1 cellular context compared by ENCODE assay signal in the genomic region with DNA sequence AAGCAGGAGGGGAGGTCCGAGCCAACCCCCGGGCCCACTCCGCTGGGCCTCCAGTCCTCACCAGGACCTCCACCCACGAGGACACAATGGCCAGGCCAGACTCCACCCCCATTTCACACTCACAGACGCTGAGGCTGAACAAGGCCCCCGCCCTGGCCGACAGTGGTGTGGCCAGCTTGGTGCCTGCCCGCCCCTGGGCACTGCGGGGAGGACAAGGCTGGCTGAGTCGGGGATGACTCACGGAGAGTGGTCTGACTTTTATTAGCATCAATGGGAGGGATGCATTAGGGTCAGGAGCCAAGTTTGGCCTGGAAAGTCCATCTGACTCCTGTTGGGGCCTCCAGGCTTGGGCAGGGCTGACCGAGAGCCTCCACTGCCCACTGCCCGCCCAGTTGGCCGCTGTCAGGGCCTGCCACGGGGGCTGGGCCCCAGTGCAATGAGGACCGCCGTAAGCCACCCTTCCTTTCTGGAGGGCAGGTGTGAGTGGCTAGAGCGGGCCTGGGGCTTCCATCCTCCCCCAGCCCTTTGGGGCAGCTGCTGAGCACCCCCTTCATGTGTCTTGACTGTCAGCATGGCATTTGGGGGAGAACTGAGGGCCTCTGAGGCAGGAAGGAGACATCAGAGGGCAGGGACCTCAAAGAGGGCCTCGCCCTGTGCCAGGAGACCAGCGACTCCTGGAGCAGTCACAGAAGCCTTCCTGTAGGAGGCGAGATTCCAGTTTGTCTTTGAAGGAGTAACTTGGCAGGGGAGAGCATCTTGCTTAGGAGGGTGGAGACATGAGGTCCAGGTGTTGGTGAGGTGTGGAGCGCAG.
TF ChIP-seq lines count a peak whose summit lies in the region.

No MANE protein-coding gene starts in this region.

TF ChIP-seq in IMR-90, 13 proteins besides CTCF, POLR2A, EP300 and RAD21:
- TF ChIP-seq CEBPB (IDR thresholded peaks at IDR 0.05; ENCODE audit: low read depth, low read length): no peak
- TF ChIP-seq MAZ (IDR thresholded peaks at IDR 0.05; ENCODE audit: borderline replicate concordance, low read depth, low read length): 0 out of 2 replicates have a peak, but pooled peaks have one; percentile 23
